In the genomic region with DNA sequence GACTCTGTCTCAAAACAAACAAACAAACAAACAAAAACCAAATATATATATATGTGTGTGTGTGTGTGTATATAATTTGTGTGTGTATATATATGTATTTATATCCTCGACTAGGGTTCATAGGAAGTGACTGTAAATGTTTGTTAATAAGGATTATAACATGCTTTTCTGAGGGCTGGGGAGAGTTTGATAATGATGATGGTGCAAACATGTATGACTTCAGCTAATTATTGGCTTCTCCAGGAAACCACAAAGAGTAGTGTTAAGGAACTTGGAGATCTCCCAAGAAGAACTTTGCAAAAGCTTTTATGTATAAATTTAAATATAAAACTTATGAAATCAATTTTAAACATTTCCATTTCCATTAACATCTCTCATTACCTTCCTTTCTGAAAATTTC, we compare ENCODE assay signal across 36 cellular contexts. TPM values are rescaled to one million over a fixed set of nuclear protein-coding genes. Genes with fewer than 3 reads are reported as not detected.
"Had no signal": no experiment of that assay in that cellular context is flagged by ENCODE, and none has a peak within 500 bp of the region (broad histone marks: within the 10 kb centered on the region; RNA-seq: fewer than 3 reads in every experiment).

No MANE protein-coding gene starts in this region.

- H3K36me3 Mint-ChIP-seq: activated naive CD4-positive, alpha-beta T cell treated with anti-CD3 and anti-CD28 coated beads, Interleukin-2, amount 50 U/mL, for 24 hours had no signal

- H3K9me3 ChIP-seq: adrenal gland, body of pancreas, colonic mucosa, esophagus muscularis mucosa, gastrocnemius medialis, heart left ventricle had no signal

- H3K36me3 ChIP-seq: adrenal gland, cardiac muscle cell, colonic mucosa, esophagus muscularis mucosa, gastrocnemius medialis, heart left ventricle, WERI-Rb-1 had no signal

- H3K27ac Mint-ChIP-seq: activated B cell treated with CpG ODN at 0.5 μM for 24 hours; activated CD8-positive, alpha-beta T cell treated with anti-CD3 and anti-CD28 coated beads for 36 hours; activated naive CD4-positive, alpha-beta T cell treated with anti-CD3 and anti-CD28 coated beads for 36 hours; activated naive CD4-positive, alpha-beta T cell treated with anti-CD3 and anti-CD28 coated beads, Interleukin-2, amount 50 U/mL, for 24 hours; activated naive CD8-positive, alpha-beta T cell treated with anti-CD3 and anti-CD28 coated beads for 36 hours; activated naive CD8-positive, alpha-beta T cell treated with anti-CD3 and anti-CD28 coated beads, Interleukin-2, amount 50 U/mL, for 24 hours; activated T-helper 1 cell treated with anti-CD3 and anti-CD28 coated beads, Interleukin-12 subunit alpha, Interleukin-12 subunit beta, Interleukin-2, Interleukin-4 antibody, amounts not matched to agents 30 ng/mL and 10 ng/mL and 1 ng/mL, durations not matched to agents 14 hours and 24 hours and 36 hours; activated T-helper 2 cell treated with anti-CD3 and anti-CD28 coated beads, Interferon-gamma antibody, Interleukin-2, Interleukin-4, amounts not matched to agents 10 μg/mL and 5 μg/mL and 100 μg/mL, durations not matched to agents 14 hours and 24 hours and 36 hours; T-helper 17 cell; T-helper 2 cell treated with Interferon-gamma antibody and Interleukin-4, amounts not matched to agents 5 μg/mL and 100 μg/mL, for 36 hours had no signal

- H3K27me3 Mint-ChIP-seq: activated B cell treated with CpG ODN at 0.5 μM for 24 hours; activated CD8-positive, alpha-beta T cell treated with anti-CD3 and anti-CD28 coated beads for 36 hours; activated naive CD4-positive, alpha-beta T cell treated with anti-CD3 and anti-CD28 coated beads, Interleukin-2, amount 50 U/mL, for 24 hours; activated naive CD8-positive, alpha-beta T cell treated with anti-CD3 and anti-CD28 coated beads for 36 hours; activated naive CD8-positive, alpha-beta T cell treated with anti-CD3 and anti-CD28 coated beads, Interleukin-2, amount 50 U/mL, for 24 hours; T-helper 17 cell had no signal

- H3K9me3 Mint-ChIP-seq: activated B cell treated with CpG ODN at 0.5 μM for 24 hours; activated CD8-positive, alpha-beta T cell treated with anti-CD3 and anti-CD28 coated beads for 36 hours; activated naive CD4-positive, alpha-beta T cell treated with anti-CD3 and anti-CD28 coated beads for 36 hours; activated naive CD4-positive, alpha-beta T cell treated with anti-CD3 and anti-CD28 coated beads, Interleukin-2, amount 50 U/mL, for 24 hours; activated naive CD8-positive, alpha-beta T cell treated with anti-CD3 and anti-CD28 coated beads for 36 hours; activated naive CD8-positive, alpha-beta T cell treated with anti-CD3 and anti-CD28 coated beads, Interleukin-2, amount 50 U/mL, for 24 hours; activated T-helper 1 cell treated with anti-CD3 and anti-CD28 coated beads, Interleukin-12 subunit alpha, Interleukin-12 subunit beta, Interleukin-2, Interleukin-4 antibody, amounts not matched to agents 30 ng/mL and 10 ng/mL and 1 ng/mL, durations not matched to agents 14 hours and 24 hours and 36 hours; activated T-helper 2 cell treated with anti-CD3 and anti-CD28 coated beads, Interferon-gamma antibody, Interleukin-2, Interleukin-4, amounts not matched to agents 10 μg/mL and 5 μg/mL and 100 μg/mL, durations not matched to agents 14 hours and 24 hours and 36 hours; T-helper 2 cell treated with Interferon-gamma antibody and Interleukin-4, amounts not matched to agents 5 μg/mL and 100 μg/mL, for 36 hours had no signal

- H3K27ac ChIP-seq: adrenal gland, body of pancreas, cardiac muscle cell, colonic mucosa, esophagus muscularis mucosa, gastrocnemius medialis, heart left ventricle, WERI-Rb-1 had no signal

- H3K4me3 Mint-ChIP-seq: activated B cell treated with CpG ODN at 0.5 μM for 24 hours; activated CD8-positive, alpha-beta T cell treated with anti-CD3 and anti-CD28 coated beads for 36 hours; activated naive CD4-positive, alpha-beta T cell treated with anti-CD3 and anti-CD28 coated beads for 36 hours; activated naive CD4-positive, alpha-beta T cell treated with anti-CD3 and anti-CD28 coated beads, Interleukin-2, amount 50 U/mL, for 24 hours; activated naive CD8-positive, alpha-beta T cell treated with anti-CD3 and anti-CD28 coated beads for 36 hours; activated naive CD8-positive, alpha-beta T cell treated with anti-CD3 and anti-CD28 coated beads, Interleukin-2, amount 50 U/mL, for 24 hours; activated T-helper 1 cell treated with anti-CD3 and anti-CD28 coated beads, Interleukin-12 subunit alpha, Interleukin-12 subunit beta, Interleukin-2, Interleukin-4 antibody, amounts not matched to agents 30 ng/mL and 10 ng/mL and 1 ng/mL, durations not matched to agents 14 hours and 24 hours and 36 hours; T-helper 17 cell; T-helper 2 cell treated with Interferon-gamma antibody and Interleukin-4, amounts not matched to agents 5 μg/mL and 100 μg/mL, for 36 hours had no signal

- FAIRE-seq: endometrium, endothelial cell of umbilical vein had no signal

- DNase-seq: activated B cell treated with CpG ODN at 0.5 μM for 24 hours; activated CD4-positive, alpha-beta T cell treated with anti-CD3 and anti-CD28 coated beads for 48 hours; activated CD4-positive, alpha-beta T cell treated with anti-CD3 and anti-CD28 coated beads, Interleukin-2, amount 50 U/mL, for 1 hour; activated CD4-positive, alpha-beta T cell treated with anti-CD3 and anti-CD28 coated beads, Interleukin-2, amount 50 U/mL, for 48 hours; activated CD8-positive, alpha-beta memory T cell treated with anti-CD3 and anti-CD28 coated beads for 24 hours; activated CD8-positive, alpha-beta T cell treated with anti-CD3 and anti-CD28 coated beads for 36 hours; activated effector memory CD4-positive, alpha-beta T cell treated with anti-CD3 and anti-CD28 coated beads, Interleukin-2, amount 50 U/mL, for 16 hours; activated naive CD4-positive, alpha-beta T cell treated with anti-CD3 and anti-CD28 coated beads for 36 hours; activated naive CD8-positive, alpha-beta T cell treated with anti-CD3 and anti-CD28 coated beads for 36 hours; activated naive CD8-positive, alpha-beta T cell treated with anti-CD3 and anti-CD28 coated beads, Interleukin-2, amount 50 U/mL, for 24 hours; activated T-cell treated with anti-CD3 and anti-CD28 coated beads, Interleukin-2, amount 50 U/mL, for 48 hours; adrenal gland; amygdala; aorta; body of pancreas; central memory CD4-positive, alpha-beta T cell; cerebellar nuclear complex; colonic mucosa; effector CD8-positive, alpha-beta T cell; erythroblast; foreskin keratinocyte; gastrocnemius medialis; glutamatergic neuron; heart left ventricle; T-helper 17 cell; T1000; WERI-Rb-1 had no signal

- H3K4me3 ChIP-seq: adrenal gland, body of pancreas, cardiac muscle cell, colonic mucosa, esophagus muscularis mucosa, gastrocnemius medialis, heart left ventricle had no signal

- H3K27me3 ChIP-seq: adrenal gland, body of pancreas, cardiac muscle cell, colonic mucosa, esophagus muscularis mucosa, foreskin keratinocyte, gastrocnemius medialis, heart left ventricle had no signal

RNA-seq across cellular contexts. Expression of a gene that starts 34.4 kb away (rescaled TPM):
- total RNA-seq: dermis microvascular lymphatic vessel endothelial cell, endothelial cell of umbilical vein, foreskin keratinocyte had no signal
- polyA plus RNA-seq: aorta, endothelial cell of umbilical vein, foreskin keratinocyte, heart left ventricle had no signal
